In the genomic region with DNA sequence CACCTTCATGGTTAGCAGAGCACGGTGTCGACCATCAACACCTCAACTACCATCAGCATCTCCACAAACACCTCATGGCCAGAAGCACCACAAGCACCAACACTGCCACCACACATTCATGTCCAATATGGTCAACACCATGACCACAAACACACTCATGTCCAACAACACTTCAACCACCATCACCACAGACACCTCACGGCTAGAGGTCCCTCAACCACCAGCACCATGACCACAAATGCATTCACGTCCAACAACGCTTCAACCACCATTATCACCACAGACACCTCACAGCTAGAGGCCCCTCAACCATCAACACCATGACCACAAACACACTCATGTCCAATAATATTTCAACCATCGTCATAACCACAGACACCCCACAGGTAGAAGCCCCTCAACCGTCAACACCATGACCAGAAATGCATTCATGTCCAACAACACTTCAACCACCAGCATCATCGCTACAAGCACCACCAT, we compare ENCODE assay signal across 22 cellular contexts. TPM values are rescaled to one million over a fixed set of nuclear protein-coding genes. Genes with fewer than 3 reads are reported as not detected.
DNase-seq lines count a peak whose midpoint lies in the region; ATAC-seq and TF ChIP-seq lines count a peak whose summit lies in the region.
"Had no signal": no experiment of that assay in that cellular context is flagged by ENCODE, and none has a peak within 500 bp of the region (broad histone marks: within the 10 kb centered on the region; RNA-seq: fewer than 3 reads in every experiment).

No MANE protein-coding gene starts in this region.

- no peaks in the 10 kb centered on the region for H3K27me3 ChIP-seq in naive thymus-derived CD4-positive, alpha-beta T cell (ENCODE audit: control insufficient read depth in 2 of 2, insufficient read depth in 2 of 2, low read length in 2 of 2)
- H3K27me3 ChIP-seq: SJCRH30 had no signal

- H3K9me3 ChIP-seq in naive thymus-derived CD4-positive, alpha-beta T cell (ENCODE audit: control insufficient read depth in 2 of 3, low read length in 3 of 3) = no peaks in the 10 kb centered on the region
- H3K9me3 ChIP-seq: SJCRH30 had no signal

- peaks cover 0 to 2% (median 0%) of the 10 kb centered on the region in 3 experiments for H3K36me3 ChIP-seq in naive thymus-derived CD4-positive, alpha-beta T cell (ENCODE audit: control insufficient read depth in 2 of 3, insufficient read depth in 3 of 3, low read length in 3 of 3)
- H3K36me3 ChIP-seq: SJCRH30 had no signal

- H3K27ac ChIP-seq in naive thymus-derived CD4-positive, alpha-beta T cell (ENCODE audit: low read depth, low read length) = no peak overlapping the region
- H3K27ac ChIP-seq: SJCRH30 had no signal

- H3K36me3 Mint-ChIP-seq in activated CD8-positive, alpha-beta T cell treated with anti-CD3 and anti-CD28 coated beads for 36 hours (ENCODE audit: low read depth) = no peaks in the 10 kb centered on the region
- no peaks in the 10 kb centered on the region for H3K36me3 Mint-ChIP-seq in activated CD8-positive, alpha-beta T cell treated with anti-CD3 and anti-CD28 coated beads, Interleukin-2, amount 10 ng/mL, durations not matched to agents 7 days and 5 days (ENCODE audit: low read depth)
- H3K36me3 Mint-ChIP-seq in activated T-helper 17 cell treated with anti-CD3 and anti-CD28 coated beads, Interleukin-2, amount 50 U/mL, for 72 hours (ENCODE audit: low read depth) = no peaks in the 10 kb centered on the region
- no peaks in the 10 kb centered on the region for H3K36me3 Mint-ChIP-seq in naive thymus-derived CD4-positive, alpha-beta T cell
- no peaks in the 10 kb centered on the region for H3K36me3 Mint-ChIP-seq in activated naive CD4-positive, alpha-beta T cell treated with anti-CD3 and anti-CD28 coated beads, Interleukin-2, amount 10 ng/mL, durations not matched to agents 7 days and 5 days
- H3K36me3 Mint-ChIP-seq: IgD-negative memory B cell had no signal

- no peaks in the 10 kb centered on the region for H3K4me1 Mint-ChIP-seq in activated CD8-positive, alpha-beta T cell treated with anti-CD3 and anti-CD28 coated beads for 36 hours (ENCODE audit: low read depth)
- no peaks in the 10 kb centered on the region for H3K4me1 Mint-ChIP-seq in activated CD8-positive, alpha-beta T cell treated with anti-CD3 and anti-CD28 coated beads, Interleukin-2, amount 10 ng/mL, durations not matched to agents 7 days and 5 days (ENCODE audit: low read depth)
- no peaks in the 10 kb centered on the region for H3K4me1 Mint-ChIP-seq in activated T-helper 17 cell treated with anti-CD3 and anti-CD28 coated beads, Interleukin-2, amount 50 U/mL, for 72 hours
- peaks cover 0 to 11% (median 0%) of the 10 kb centered on the region in 7 donors for H3K4me1 Mint-ChIP-seq in naive thymus-derived CD4-positive, alpha-beta T cell
- H3K4me1 Mint-ChIP-seq in activated naive CD4-positive, alpha-beta T cell treated with anti-CD3 and anti-CD28 coated beads, Interleukin-2, amount 10 ng/mL, durations not matched to agents 7 days and 5 days = no peaks in the 10 kb centered on the region

- H3K4me3 Mint-ChIP-seq in activated CD8-positive, alpha-beta T cell treated with anti-CD3 and anti-CD28 coated beads for 36 hours = no peak overlapping the region
- no peak overlapping the region for H3K4me3 Mint-ChIP-seq in activated CD8-positive, alpha-beta T cell treated with anti-CD3 and anti-CD28 coated beads, Interleukin-2, amount 10 ng/mL, durations not matched to agents 7 days and 5 days
- H3K4me3 Mint-ChIP-seq in activated T-helper 17 cell treated with anti-CD3 and anti-CD28 coated beads, Interleukin-2, amount 50 U/mL, for 72 hours = no peak overlapping the region
- no peak overlapping the region for H3K4me3 Mint-ChIP-seq in naive thymus-derived CD4-positive, alpha-beta T cell
- no peak overlapping the region for H3K4me3 Mint-ChIP-seq in activated naive CD4-positive, alpha-beta T cell treated with anti-CD3 and anti-CD28 coated beads, Interleukin-2, amount 10 ng/mL, durations not matched to agents 7 days and 5 days
- H3K4me3 Mint-ChIP-seq: CD8-positive, alpha-beta memory T cell; IgD-negative memory B cell had no signal

- ATAC-seq in activated CD8-positive, alpha-beta T cell treated with anti-CD3 and anti-CD28 coated beads for 36 hours = no peak
- no peak for ATAC-seq in activated CD8-positive, alpha-beta T cell treated with anti-CD3 and anti-CD28 coated beads, Interleukin-2, amount 10 ng/mL, durations not matched to agents 7 days and 5 days
- ATAC-seq in activated T-helper 17 cell treated with anti-CD3 and anti-CD28 coated beads, Interleukin-2, amount 50 U/mL, for 72 hours (replicated peaks) = peak; percentile 8
- peak; percentile 30 for ATAC-seq in naive thymus-derived CD4-positive, alpha-beta T cell
- ATAC-seq in GM18858 (IDR thresholded peaks at IDR 0.05; ENCODE audit: unreplicated experiment) (no peak), HG03378 (IDR thresholded peaks at IDR 0.05; ENCODE audit: unreplicated experiment) (no peak)

- CTCF ChIA-PET in activated CD8-positive, alpha-beta T cell treated with anti-CD3 and anti-CD28 coated beads for 36 hours (lab: Charles Lee) = no interaction called here
- CTCF ChIA-PET in activated CD8-positive, alpha-beta T cell treated with anti-CD3 and anti-CD28 coated beads, Interleukin-2, amount 10 ng/mL, durations not matched to agents 7 days and 5 days (lab: Charles Lee) = no interaction called here
- CTCF ChIA-PET in naive thymus-derived CD4-positive, alpha-beta T cell (lab: Charles Lee) = interaction anchor here (0.7 kb wide), 1 partner anchor 12 kb away, joined by 4 read pairs; no protein-coding TSS in a partner anchor
- CTCF ChIA-PET in activated naive CD4-positive, alpha-beta T cell treated with anti-CD3 and anti-CD28 coated beads, Interleukin-2, amount 10 ng/mL, durations not matched to agents 7 days and 5 days (lab: Charles Lee) = interaction anchor here (1.3 kb wide), 1 partner anchor 10 kb away, joined by 4 read pairs; the partner anchor contains the start of gene TRAPPC5

- no peaks in the 10 kb centered on the region for H3K9me3 Mint-ChIP-seq in activated CD8-positive, alpha-beta T cell treated with anti-CD3 and anti-CD28 coated beads for 36 hours
- no peaks in the 10 kb centered on the region for H3K9me3 Mint-ChIP-seq in activated CD8-positive, alpha-beta T cell treated with anti-CD3 and anti-CD28 coated beads, Interleukin-2, amount 10 ng/mL, durations not matched to agents 7 days and 5 days (ENCODE audit: insufficient read depth)
- H3K9me3 Mint-ChIP-seq in activated T-helper 17 cell treated with anti-CD3 and anti-CD28 coated beads, Interleukin-2, amount 50 U/mL, for 72 hours = no peaks in the 10 kb centered on the region
- H3K9me3 Mint-ChIP-seq in naive thymus-derived CD4-positive, alpha-beta T cell = no peaks in the 10 kb centered on the region
- no peaks in the 10 kb centered on the region for H3K9me3 Mint-ChIP-seq in activated naive CD4-positive, alpha-beta T cell treated with anti-CD3 and anti-CD28 coated beads, Interleukin-2, amount 10 ng/mL, durations not matched to agents 7 days and 5 days
- H3K9me3 Mint-ChIP-seq: CD8-positive, alpha-beta memory T cell; IgD-negative memory B cell had no signal

- H3K27ac Mint-ChIP-seq in activated CD8-positive, alpha-beta T cell treated with anti-CD3 and anti-CD28 coated beads for 36 hours = no peak overlapping the region
- no peak overlapping the region for H3K27ac Mint-ChIP-seq in activated CD8-positive, alpha-beta T cell treated with anti-CD3 and anti-CD28 coated beads, Interleukin-2, amount 10 ng/mL, durations not matched to agents 7 days and 5 days
- no peak overlapping the region for H3K27ac Mint-ChIP-seq in activated T-helper 17 cell treated with anti-CD3 and anti-CD28 coated beads, Interleukin-2, amount 50 U/mL, for 72 hours
- no peak overlapping the region for H3K27ac Mint-ChIP-seq in naive thymus-derived CD4-positive, alpha-beta T cell
- no peak overlapping the region for H3K27ac Mint-ChIP-seq in activated naive CD4-positive, alpha-beta T cell treated with anti-CD3 and anti-CD28 coated beads, Interleukin-2, amount 10 ng/mL, durations not matched to agents 7 days and 5 days
- H3K27ac Mint-ChIP-seq: CD8-positive, alpha-beta memory T cell; IgD-negative memory B cell had no signal

- H3K27me3 Mint-ChIP-seq in activated CD8-positive, alpha-beta T cell treated with anti-CD3 and anti-CD28 coated beads for 36 hours = no peaks in the 10 kb centered on the region
- no peaks in the 10 kb centered on the region for H3K27me3 Mint-ChIP-seq in activated CD8-positive, alpha-beta T cell treated with anti-CD3 and anti-CD28 coated beads, Interleukin-2, amount 10 ng/mL, durations not matched to agents 7 days and 5 days (ENCODE audit: low read depth)
- no peaks in the 10 kb centered on the region for H3K27me3 Mint-ChIP-seq in activated T-helper 17 cell treated with anti-CD3 and anti-CD28 coated beads, Interleukin-2, amount 50 U/mL, for 72 hours
- peaks cover 0 to 2% (median 0%) of the 10 kb centered on the region in 5 donors for H3K27me3 Mint-ChIP-seq in naive thymus-derived CD4-positive, alpha-beta T cell
- peaks cover 4% of the 10 kb centered on the region for H3K27me3 Mint-ChIP-seq in activated naive CD4-positive, alpha-beta T cell treated with anti-CD3 and anti-CD28 coated beads, Interleukin-2, amount 10 ng/mL, durations not matched to agents 7 days and 5 days
- H3K27me3 Mint-ChIP-seq: IgD-negative memory B cell had no signal

- intact Hi-C loops in activated CD8-positive, alpha-beta T cell treated with anti-CD3 and anti-CD28 coated beads for 36 hours (cut with micrococcal nuclease) = no loop called here
- intact Hi-C loops in naive thymus-derived CD4-positive, alpha-beta T cell (cut with micrococcal nuclease) = no loop called here

- DNase-seq in activated CD8-positive, alpha-beta T cell treated with anti-CD3 and anti-CD28 coated beads for 36 hours = peak; percentile 42
- DNase-seq in activated CD8-positive, alpha-beta T cell treated with anti-CD3 and anti-CD28 coated beads, Interleukin-2, amount 10 ng/mL, durations not matched to agents 7 days and 5 days = no peak
- peak; percentile 69 for DNase-seq in GM12865 (ENCODE audit: low read depth)
- DNase-seq in naive thymus-derived CD4-positive, alpha-beta T cell = no peak
- no peak for DNase-seq in activated naive CD4-positive, alpha-beta T cell treated with anti-CD3 and anti-CD28 coated beads, Interleukin-2, amount 10 ng/mL, durations not matched to agents 7 days and 5 days
- DNase-seq: 8988T, C1 segment of cervical spinal cord, MV-4-11, NCI-H1694 treated with DMSO at 0.1 percent for 48 hours, NCI-H2081 treated with DMSO at 0.1 percent for 48 hours, NCI-H446 treated with DMSO at 0.1 percent for 48 hours, NCI-H526 treated with DMSO at 0.1 percent for 48 hours, OCI-M1, SJCRH30 had no signal

- no peak for TF ChIP-seq CTCF in activated CD8-positive, alpha-beta T cell treated with anti-CD3 and anti-CD28 coated beads for 36 hours (IDR thresholded peaks at IDR 0.05)
- TF ChIP-seq CTCF in GM12865 (IDR thresholded peaks at IDR 0.05; ENCODE audit: insufficient read depth, low read depth, low read length, missing control alignments) = no peak

- POLR2A ChIA-PET in activated CD8-positive, alpha-beta T cell treated with anti-CD3 and anti-CD28 coated beads for 36 hours (lab: Charles Lee) = interaction anchor here (1.4 kb wide), 1 partner anchor 9 kb away, joined by 4 read pairs; no protein-coding TSS in a partner anchor
- POLR2A ChIA-PET in activated CD8-positive, alpha-beta T cell treated with anti-CD3 and anti-CD28 coated beads, Interleukin-2, amount 10 ng/mL, durations not matched to agents 7 days and 5 days (lab: Charles Lee) = no interaction called here
- POLR2A ChIA-PET in naive thymus-derived CD4-positive, alpha-beta T cell (lab: Charles Lee) = no interaction called here

- H3K4me3 ChIP-seq in GM12865 (ENCODE audit: low read depth, low read length) = no peak overlapping the region
- H3K4me3 ChIP-seq in naive thymus-derived CD4-positive, alpha-beta T cell (ENCODE audit: low read length) = no peak overlapping the region
- H3K4me3 ChIP-seq: SJCRH30 had no signal

- peaks cover 0 to 18% of the 10 kb centered on the region in 2 donors for H3K4me1 ChIP-seq in naive thymus-derived CD4-positive, alpha-beta T cell (ENCODE audit: control insufficient read depth in 2 of 2, insufficient read depth in 2 of 2, low read length in 2 of 2)
- H3K4me1 ChIP-seq: SJCRH30 had no signal

RNA-seq across cellular contexts. Expression of gene TRAPPC5, which starts 10.2 kb away (rescaled TPM):
- 10 to 100 TPM; 85.0 to 85.9 TPM for total RNA-seq in activated CD8-positive, alpha-beta T cell treated with anti-CD3 and anti-CD28 coated beads for 36 hours
- total RNA-seq in activated CD8-positive, alpha-beta T cell treated with anti-CD3 and anti-CD28 coated beads, Interleukin-2, amount 10 ng/mL, durations not matched to agents 7 days and 5 days = 10 to 100 TPM; 92.8 to 95.1 TPM
- 10 to 100 TPM; 61.8 to 82.5 TPM for total RNA-seq in activated T-helper 17 cell treated with anti-CD3 and anti-CD28 coated beads, Interleukin-2, amount 50 U/mL, for 72 hours
- total RNA-seq in naive thymus-derived CD4-positive, alpha-beta T cell = 10 to 100 TPM; 43.7 to 79.3 (median 75.4) TPM
- polyA plus RNA-seq in naive thymus-derived CD4-positive, alpha-beta T cell = 100 to 1,000 TPM; 165 to 191 TPM

RNA-seq across cellular contexts. Expression of gene FCER2, which starts 11.1 kb away (rescaled TPM):
- total RNA-seq in activated CD8-positive, alpha-beta T cell treated with anti-CD3 and anti-CD28 coated beads for 36 hours = 1 to 10 TPM; 3.0 to 3.7 TPM
- total RNA-seq in activated CD8-positive, alpha-beta T cell treated with anti-CD3 and anti-CD28 coated beads, Interleukin-2, amount 10 ng/mL, durations not matched to agents 7 days and 5 days = under 1 TPM; 0.29 to 0.31 TPM
- 1 to 10 TPM in 1 of 2 donors, under 1 TPM in 1; 0.65 to 2.8 TPM for total RNA-seq in activated T-helper 17 cell treated with anti-CD3 and anti-CD28 coated beads, Interleukin-2, amount 50 U/mL, for 72 hours
- total RNA-seq in naive thymus-derived CD4-positive, alpha-beta T cell = 1 to 10 TPM in 2 of 5 experiments, under 1 TPM in 1, not detected in 2; 0.32 to 3.8 (median 1.3) TPM
- under 1 TPM; 0.48 to 0.52 TPM for polyA plus RNA-seq in naive thymus-derived CD4-positive, alpha-beta T cell
- total RNA-seq: Daoy, H4, M059J, SJCRH30 had no signal
- polyA plus RNA-seq: CD8-positive, alpha-beta memory T cell had no signal

RNA-seq across cellular contexts. Expression of gene MCEMP1, which starts 13.9 kb away (rescaled TPM):
- total RNA-seq in activated CD8-positive, alpha-beta T cell treated with anti-CD3 and anti-CD28 coated beads for 36 hours = not detected
- total RNA-seq in activated CD8-positive, alpha-beta T cell treated with anti-CD3 and anti-CD28 coated beads, Interleukin-2, amount 10 ng/mL, durations not matched to agents 7 days and 5 days = not detected
- not detected for total RNA-seq in activated T-helper 17 cell treated with anti-CD3 and anti-CD28 coated beads, Interleukin-2, amount 50 U/mL, for 72 hours
- total RNA-seq in naive thymus-derived CD4-positive, alpha-beta T cell = 10 to 100 TPM in 1 of 5 experiments, 1 to 10 TPM in 1, not detected in 3; 1.2 to 12.3 TPM
- not detected for polyA plus RNA-seq in naive thymus-derived CD4-positive, alpha-beta T cell
- total RNA-seq: CD8-positive, alpha-beta memory T cell; Daoy; H4; M059J; SJCRH30 had no signal
- polyA plus RNA-seq: CD8-positive, alpha-beta memory T cell had no signal

RNA-seq across cellular contexts. Expression of gene RETN, which starts 22.0 kb away (rescaled TPM):
- not detected for total RNA-seq in activated CD8-positive, alpha-beta T cell treated with anti-CD3 and anti-CD28 coated beads for 36 hours
- total RNA-seq in activated CD8-positive, alpha-beta T cell treated with anti-CD3 and anti-CD28 coated beads, Interleukin-2, amount 10 ng/mL, durations not matched to agents 7 days and 5 days = 1 to 10 TPM; 2.2 to 3.0 TPM
- not detected for total RNA-seq in activated T-helper 17 cell treated with anti-CD3 and anti-CD28 coated beads, Interleukin-2, amount 50 U/mL, for 72 hours
- 1 to 10 TPM in 1 of 5 experiments, not detected in 4; 3.4 TPM for total RNA-seq in naive thymus-derived CD4-positive, alpha-beta T cell
- polyA plus RNA-seq in naive thymus-derived CD4-positive, alpha-beta T cell = not detected
- total RNA-seq: CD8-positive, alpha-beta memory T cell; Daoy; H4; M059J; SJCRH30 had no signal
- polyA plus RNA-seq: IgD-negative memory B cell had no signal

RNA-seq across cellular contexts. Expression of gene CLEC4G, which starts 41.1 kb away (rescaled TPM):
- total RNA-seq in activated CD8-positive, alpha-beta T cell treated with anti-CD3 and anti-CD28 coated beads for 36 hours = not detected
- total RNA-seq in activated CD8-positive, alpha-beta T cell treated with anti-CD3 and anti-CD28 coated beads, Interleukin-2, amount 10 ng/mL, durations not matched to agents 7 days and 5 days = not detected
- not detected for total RNA-seq in activated T-helper 17 cell treated with anti-CD3 and anti-CD28 coated beads, Interleukin-2, amount 50 U/mL, for 72 hours
- total RNA-seq in naive thymus-derived CD4-positive, alpha-beta T cell = 1 to 10 TPM in 1 of 5 experiments, not detected in 4; 1.2 TPM
- not detected for polyA plus RNA-seq in naive thymus-derived CD4-positive, alpha-beta T cell
- total RNA-seq: CD8-positive, alpha-beta memory T cell; Daoy; H4; M059J; SJCRH30 had no signal
- polyA plus RNA-seq: CD8-positive, alpha-beta memory T cell had no signal

Comparison
In these comparisons a context has a peak if more than half of its experiments do, and no peak if none do; other contexts are left out.
1. DNase-seq: peak in activated CD8-positive, alpha-beta T cell treated with anti-CD3 and anti-CD28 coated beads for 36 hours (single experiment) and GM12865 (single experiment); none in activated CD8-positive, alpha-beta T cell treated with anti-CD3 and anti-CD28 coated beads, Interleukin-2, amount 10 ng/mL, durations not matched to agents 7 days and 5 days (single experiment), naive thymus-derived CD4-positive, alpha-beta T cell (0 of 9) and activated naive CD4-positive, alpha-beta T cell treated with anti-CD3 and anti-CD28 coated beads, Interleukin-2, amount 10 ng/mL, durations not matched to agents 7 days and 5 days (single experiment).
2. ATAC-seq: peak in activated T-helper 17 cell treated with anti-CD3 and anti-CD28 coated beads, Interleukin-2, amount 50 U/mL, for 72 hours (single experiment) and naive thymus-derived CD4-positive, alpha-beta T cell (single experiment); none in activated CD8-positive, alpha-beta T cell treated with anti-CD3 and anti-CD28 coated beads for 36 hours (single experiment), activated CD8-positive, alpha-beta T cell treated with anti-CD3 and anti-CD28 coated beads, Interleukin-2, amount 10 ng/mL, durations not matched to agents 7 days and 5 days (single experiment), GM18858 (single experiment) and HG03378 (single experiment).
3. CTCF ChIA-PET loops: an anchor here in naive thymus-derived CD4-positive, alpha-beta T cell (0.7 kb wide) and activated naive CD4-positive, alpha-beta T cell treated with anti-CD3 and anti-CD28 coated beads, Interleukin-2, amount 10 ng/mL, durations not matched to agents 7 days and 5 days (1.3 kb wide); none called in activated CD8-positive, alpha-beta T cell treated with anti-CD3 and anti-CD28 coated beads for 36 hours and activated CD8-positive, alpha-beta T cell treated with anti-CD3 and anti-CD28 coated beads, Interleukin-2, amount 10 ng/mL, durations not matched to agents 7 days and 5 days.